Comparison of ENCODE assay signal across 32 cellular contexts in genomic region chr11:79623375-79623774, GRCh38.
"Had no signal": no experiment of that assay in that cellular context is flagged by ENCODE, and none has a peak within 500 bp of the region (broad histone marks: within the 10 kb centered on the region; RNA-seq: fewer than 3 reads in every experiment).

No MANE protein-coding gene starts in this region.

- H3K4me3 ChIP-seq: adrenal gland, ascending aorta, body of pancreas, breast epithelium, cardiac muscle cell had no signal

- DNase-seq: activated effector memory CD4-positive, alpha-beta T cell treated with anti-CD3 and anti-CD28 coated beads, Interleukin-2, amount 50 U/mL, for 16 hours; activated effector memory CD4-positive, alpha-beta T cell treated with Interleukin-2 at 50 U/mL for 16 hours; activated gamma-delta T cell; activated gamma-delta T cell treated with Interleukin-2 at 50 U/mL for 16 hours; activated naive CD4-positive, alpha-beta T cell; activated naive CD4-positive, alpha-beta T cell treated with anti-CD3 and anti-CD28 coated beads for 36 hours; activated naive CD4-positive, alpha-beta T cell treated with anti-CD3 and anti-CD28 coated beads, Interleukin-2, amount 10 ng/mL, durations not matched to agents 7 days and 5 days; activated naive CD4-positive, alpha-beta T cell treated with anti-CD3 and anti-CD28 coated beads, Interleukin-2, amount 50 U/mL, for 16 hours; activated naive CD4-positive, alpha-beta T cell treated with Interleukin-2 at 50 U/mL for 16 hours; activated naive CD8-positive, alpha-beta T cell treated with anti-CD3 and anti-CD28 coated beads for 36 hours; activated naive CD8-positive, alpha-beta T cell treated with anti-CD3 and anti-CD28 coated beads, Interleukin-2, amount 10 ng/mL, durations not matched to agents 7 days and 5 days; activated naive CD8-positive, alpha-beta T cell treated with anti-CD3 and anti-CD28 coated beads, Interleukin-2, amount 50 U/mL, for 24 hours; activated T-cell treated with anti-CD3 and anti-CD28 coated beads, Interleukin-2, amount 50 U/mL, for 1 hour; activated T-cell treated with anti-CD3 and anti-CD28 coated beads, Interleukin-2, amount 50 U/mL, for 24 hours; activated T-cell treated with anti-CD3 and anti-CD28 coated beads, Interleukin-2, amount 50 U/mL, for 4 hours; activated T-cell treated with anti-CD3 and anti-CD28 coated beads, Interleukin-2, amount 50 U/mL, for 48 hours; activated T-cell treated with anti-CD3 and anti-CD28 coated beads, Interleukin-2, amount 50 U/mL, for 72 hours; adrenal gland; amniotic stem cell; amygdala; anterior cingulate cortex; aorta; body of pancreas; brain microvascular endothelial cell; caudate nucleus; central memory CD4-positive, alpha-beta T cell; cerebellar nuclear complex had no signal

- ATAC-seq: activated naive CD4-positive, alpha-beta T cell treated with anti-CD3 and anti-CD28 coated beads, Interleukin-2, amount 50 U/mL, for 72 hours; activated naive CD8-positive, alpha-beta T cell treated with anti-CD3 and anti-CD28 coated beads, Interleukin-2, amount 50 U/mL, for 24 hours; activated T-cell treated with anti-CD3 and anti-CD28 coated beads, Interleukin-2, amount 50 U/mL, for 4 hours; activated T-cell treated with anti-CD3 and anti-CD28 coated beads, Interleukin-2, amount 50 U/mL, for 72 hours; activated T-helper 17 cell treated with anti-CD3 and anti-CD28 coated beads, Interleukin-2, amount 50 U/mL, for 72 hours; body of pancreas had no signal
